In genomic region chr2:110425725-110426124, GRCh38 we compare ENCODE assay signal across 1 cellular context. TPM values are rescaled to one million over a fixed set of nuclear protein-coding genes. Genes with fewer than 3 reads are reported as not detected.
"Had no signal": no experiment of that assay in that cellular context is flagged by ENCODE, and none has a peak within 500 bp of the region (broad histone marks: within the 10 kb centered on the region; RNA-seq: fewer than 3 reads in every experiment).

No MANE protein-coding gene starts in this region.

RNA-seq across cellular contexts. Expression of gene LIMS4, which starts 46.9 kb away (rescaled TPM):
- polyA plus RNA-seq: liver had no signal
